8 cellular contexts compared by ENCODE assay signal in genomic region chr17:47649153-47649971, GRCh38.
DNase-seq lines count a peak whose midpoint lies in the region; ATAC-seq lines count a peak whose summit lies in the region.

Gene KPNB1 (plus strand): TSS chr17:47649919. CDS start chr17:47650245, 326 bp downstream.

- peak within 1 kb of the TSS; percentile 85 for H3K4me3 Mint-ChIP-seq in central memory CD8-positive, alpha-beta T cell

- peak; percentile 85 for ATAC-seq in GM19025 (IDR thresholded peaks at IDR 0.05; ENCODE audit: low read depth, unreplicated experiment)
- peak; percentile 85 for ATAC-seq in HG03342 (IDR thresholded peaks at IDR 0.05; ENCODE audit: unreplicated experiment)
- ATAC-seq in central memory CD8-positive, alpha-beta T cell (replicated peaks; ENCODE audit: extremely low read depth, poor library complexity, severe bottlenecking), result peak; percentile 88

- H3K4me1 Mint-ChIP-seq in central memory CD8-positive, alpha-beta T cell, result peaks cover 36% of the 10 kb centered on the region

- H3K36me3 Mint-ChIP-seq in central memory CD8-positive, alpha-beta T cell (ENCODE audit: insufficient read depth), result peaks cover 36% of the 10 kb centered on the region

- no peaks in the 10 kb centered on the region for H3K9me3 Mint-ChIP-seq in central memory CD8-positive, alpha-beta T cell

- peak within 1 kb of the TSS; percentile 90 for H3K27ac Mint-ChIP-seq in central memory CD8-positive, alpha-beta T cell (ENCODE audit: low read depth)

- DNase-seq in AG08396 (ENCODE audit: low spot score), result peak; percentile 97
- DNase-seq in NCI-H446 (lab: John Stamatoyannopoulos, UW), result peak; percentile 96 to 99
- DNase-seq in activated CD4-positive, CD25-positive, alpha-beta regulatory T cell treated with anti-CD3 and anti-CD28 coated beads, Interleukin-2, amount 50 U/mL, for 16 hours (ENCODE audit: low read depth, low spot score), result peak; percentile 96
- DNase-seq in central memory CD8-positive, alpha-beta T cell (ENCODE audit: low spot score in 2 of 2), result peak; percentile 92 to 97
- DNase-seq in inferior parietal cortex (ENCODE audit: extremely low spot score), result peak; percentile 97
- DNase-seq in stimulated activated CD4-positive, alpha-beta T cell treated with anti-CD3 and anti-CD28 coated beads, Interleukin-12 subunit alpha, Interleukin-12 subunit beta, amount 100 ng/mL, for 24 hours (ENCODE audit: low read depth in 2 of 2), result peak; percentile 97 to 98

- H3K27me3 Mint-ChIP-seq in central memory CD8-positive, alpha-beta T cell, result no peaks in the 10 kb centered on the region

Comparison
In these comparisons a context has a peak if more than half of its experiments do, and no peak if none do; other contexts are left out.
1. Peak in every context shown above with its lines: DNase-seq and ATAC-seq.